7 cellular contexts compared by ENCODE assay signal in genomic region chr2:161308178-161308955, GRCh38. TPM values are rescaled to one million over a fixed set of nuclear protein-coding genes. Genes with fewer than 3 reads are reported as not detected.
DNase-seq lines count a peak whose midpoint lies in the region; ATAC-seq and TF ChIP-seq lines count a peak whose summit lies in the region.

PSMD14 (plus strand) TSS chr2:161308425; CDS start chr2:161318826, 10,401 bp downstream.

- TF ChIP-seq CTCF in astrocyte of the cerebellum (IDR thresholded peaks at IDR 0.05; ENCODE audit: low read depth, low read length, missing control alignments) (no peak), hepatocyte (IDR thresholded peaks at IDR 0.05; ENCODE audit: poor library complexity) (no peak)

- H2AFZ ChIP-seq in hepatocyte = peak within 1 kb of the TSS; percentile 87

- H3K36me3 ChIP-seq in hepatocyte (replicated peaks; ENCODE audit: insufficient read depth, low read depth) = no peaks in the 10 kb centered on the region

- in situ Hi-C loops in astrocyte of the cerebellum (cut with HindIII; ENCODE audit: low sequenced_read_pairs) = no loop called here

- H3K9me2 ChIP-seq in hepatocyte (replicated peaks; ENCODE audit: insufficient read depth) = no peaks in the 10 kb centered on the region

- DNase-seq in NCI-H2029 (lab: John Stamatoyannopoulos, UW) = peak; percentile 94
- DNase-seq in T-helper 9 cell = peak; percentile 79
- DNase-seq in astrocyte of the cerebellum (ENCODE audit: low read depth) = peak; percentile 78
- peak; percentile 95 for DNase-seq in hepatocyte (ENCODE audit: low spot score)
- peak; percentile 95 for DNase-seq in retina

- H4K20me1 ChIP-seq in hepatocyte (ENCODE audit: insufficient read depth, poor library complexity, severe bottlenecking) = no peaks in the 10 kb centered on the region

- H3K27me3 ChIP-seq in hepatocyte = no peaks in the 10 kb centered on the region

- H3K79me2 ChIP-seq in hepatocyte = peaks cover 47% of the 10 kb centered on the region

- peak within 1 kb of the TSS; percentile 73 for H3K4me2 ChIP-seq in hepatocyte

- peak; percentile 96 for ATAC-seq in GM18505 (IDR thresholded peaks at IDR 0.05; ENCODE audit: unreplicated experiment)
- peak; percentile 96 for ATAC-seq in HG02973 (IDR thresholded peaks at IDR 0.05; ENCODE audit: unreplicated experiment)

- TF ChIP-seq POLR2A in GM18505 (IDR thresholded peaks at IDR 0.05; ENCODE audit: borderline replicate concordance, extremely low read depth, insufficient read depth, insufficient read length) = peak; percentile 97

- peaks cover 8% of the 10 kb centered on the region for H3K4me1 ChIP-seq in hepatocyte (ENCODE audit: insufficient read depth)

- H3K27ac ChIP-seq in hepatocyte = peak within 1 kb of the TSS; percentile 96

- peak within 1 kb of the TSS; percentile 73 for H3K4me3 ChIP-seq in astrocyte of the cerebellum (ENCODE audit: low read depth, low read length)
- H3K4me3 ChIP-seq in hepatocyte = peak within 1 kb of the TSS; percentile 67

- WGBS in hepatocyte (ENCODE audit: low lambda C conversion rate, missing lambda C conversion rate) = under 1% methylated on average over 54 of the region's 60 CpGs

- no peaks in the 10 kb centered on the region for H3K9me3 ChIP-seq in hepatocyte (ENCODE audit: low read depth)

RNA-seq across cellular contexts. Expression of gene PSMD14, which starts in this region (rescaled TPM):
- 66.6 and 71.0 TPM in 2 replicates for total RNA-seq in hepatocyte
- polyA plus RNA-seq in hepatocyte = 66.9 and 70.2 TPM in 2 replicates

Comparison
In these comparisons a context has a peak if more than half of its experiments do, and no peak if none do; other contexts are left out.
1. Peak in every context shown above with its lines: DNase-seq, ATAC-seq, H3K4me3 ChIP-seq and H3K27ac ChIP-seq.